21 cellular contexts compared by ENCODE assay signal in genomic region chr14:26897186-26897585, GRCh38.
"Had no signal": no experiment of that assay in that cellular context is flagged by ENCODE, and none has a peak within 500 bp of the region (broad histone marks: within the 10 kb centered on the region; RNA-seq: fewer than 3 reads in every experiment).

No MANE protein-coding gene starts in this region.

- H3K4me3 ChIP-seq: gastrocnemius medialis, hepatocyte, lung, ovary, psoas muscle, right lobe of liver, thoracic aorta, tibial nerve, upper lobe of left lung had no signal

- H3K36me3 ChIP-seq: gastrocnemius medialis, ovary, right lobe of liver, thoracic aorta, tibial nerve, upper lobe of left lung had no signal

- H3K4me1 ChIP-seq: gastrocnemius medialis, psoas muscle, right lobe of liver, tibial nerve, upper lobe of left lung had no signal

- H3K9me3 ChIP-seq: gastrocnemius medialis, ovary, psoas muscle, right lobe of liver, thoracic aorta, upper lobe of left lung had no signal

- H3K27me3 ChIP-seq: gastrocnemius medialis, hepatocyte, ovary, right lobe of liver, tibial nerve, upper lobe of left lung had no signal

- H3K4me2 ChIP-seq: hepatocyte had no signal

- H3K27ac ChIP-seq: gastrocnemius medialis, hepatocyte, ovary, psoas muscle, right lobe of liver, thoracic aorta, tibial nerve, upper lobe of left lung had no signal

- H2AFZ ChIP-seq: hepatocyte had no signal

- DNase-seq: cerebellar nuclear complex; cortex of kidney; effector memory CD8-positive, alpha-beta T cell; gastrocnemius medialis; head of caudate nucleus; natural killer cell; occipital lobe; ovary; posterior cingulate gyrus; psoas muscle; retina; right lobe of liver; small intestine; stimulated activated CD4-positive, alpha-beta T cell treated with anti-CD3 and anti-CD28 coated beads, Interleukin-15, amount 100 ng/mL, for 24 hours; stimulated activated CD4-positive, alpha-beta T cell treated with anti-CD3 and anti-CD28 coated beads, Interleukin-2, amount 100 ng/mL, for 48 hours; stimulated activated naive B cell treated with anti-CD40 and anti-IgM and Interleukin-4, amounts not matched to agents 10 μg/mL and 1 μg/mL and 100 μg/mL, for 72 hours; upper lobe of left lung had no signal
